ENCODE assay signal across 15 cellular contexts in the genomic region with DNA sequence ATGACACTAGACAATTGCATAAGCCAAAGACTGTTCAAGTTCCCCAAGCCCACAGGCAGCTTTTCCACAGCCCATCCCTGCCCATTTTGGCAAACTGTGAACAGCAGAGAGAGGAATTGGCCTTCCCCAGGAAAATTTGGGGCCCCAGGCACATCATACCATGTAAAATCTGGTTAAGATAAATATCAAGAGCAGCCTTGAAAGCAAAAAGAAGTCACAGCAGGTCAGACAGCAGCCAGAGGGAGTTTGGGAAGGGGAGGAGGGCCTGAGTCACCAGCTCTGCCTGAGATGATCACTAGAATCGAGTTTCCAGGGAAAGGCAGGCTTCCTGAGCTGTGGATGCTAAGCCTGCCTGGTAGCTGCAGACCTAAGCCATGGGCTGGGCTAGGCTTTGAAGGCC.
A peak's percentile ranks its signal among the peaks of the same experiment; 100 is the strongest.
DNase-seq lines count a peak whose midpoint lies in the region; ATAC-seq and TF ChIP-seq lines count a peak whose summit lies in the region.
"Had no signal": no experiment of that assay in that cellular context is flagged by ENCODE, and none has a peak within 500 bp of the region (broad histone marks: within the 10 kb centered on the region; RNA-seq: fewer than 3 reads in every experiment).

No MANE protein-coding gene starts in this region.

- no peaks in the 10 kb centered on the region for H3K9me3 ChIP-seq in mesenchymal stem cell (ENCODE audit: control insufficient read depth, low read length)

- DNase-seq in AG08395 (ENCODE audit: low spot score), result peak; percentile 78
- peak; percentile 86 for DNase-seq in M059J (ENCODE audit: low read depth)
- peak; percentile 66 for DNase-seq in choroid plexus epithelial cell (ENCODE audit: low read depth)
- DNase-seq in mesenchymal stem cell, result peak; percentile 74
- DNase-seq in central memory CD4-positive, alpha-beta T cell, result no peak
- DNase-seq in CD1c-positive myeloid dendritic cell (ENCODE audit: extremely low spot score), result no peak
- no peak for DNase-seq in SW 1271 (lab: John Stamatoyannopoulos, UW)
- DNase-seq: activated CD4-positive, CD25-positive, alpha-beta regulatory T cell treated with anti-CD3 and anti-CD28 coated beads, Interleukin-2, amount 50 U/mL, for 72 hours; activated effector memory CD4-positive, alpha-beta T cell treated with anti-CD3 and anti-CD28 coated beads, Interleukin-2, amount 50 U/mL, for 16 hours; H7; naive thymus-derived CD8-positive, alpha-beta T cell; NCI-H2227 treated with DMSO at 0.1 percent for 48 hours; stimulated activated naive CD4-positive, alpha-beta T cell treated with Interleukin-2 at 50 U/mL for 16 hours had no signal

- peak; percentile 14 for TF ChIP-seq CTCF in choroid plexus epithelial cell (conservative IDR thresholded peaks at IDR 0.05; ENCODE audit: low read depth, low read length)

- no peak overlapping the region for H3K14ac ChIP-seq in mesenchymal stem cell (ENCODE audit: low read length in 2 of 2)

- H2BK15ac ChIP-seq in mesenchymal stem cell (ENCODE audit: low read depth, poor library complexity, severe bottlenecking), result peak overlapping the region; percentile 52

- no peaks in the 10 kb centered on the region for H3K79me1 ChIP-seq in mesenchymal stem cell (replicated peaks; ENCODE audit: low read length, poor library complexity, severe bottlenecking)

- ATAC-seq in GM19035 (IDR thresholded peaks at IDR 0.05; ENCODE audit: unreplicated experiment), result no peak
- ATAC-seq: naive thymus-derived CD8-positive, alpha-beta T cell; Right ventricle myocardium inferior had no signal

- H3K36me3 ChIP-seq in mesenchymal stem cell (ENCODE audit: control insufficient read depth in 1 of 2, insufficient read depth in 2 of 2, low read depth in 1 of 2, low read length in 2 of 2), result no peaks in the 10 kb centered on the region

- H3K4me2 ChIP-seq in mesenchymal stem cell (ENCODE audit: low read length, poor library complexity, severe bottlenecking), result no peak overlapping the region

- no peak overlapping the region for H4K8ac ChIP-seq in mesenchymal stem cell (ENCODE audit: low read length)

- H3K4ac ChIP-seq in mesenchymal stem cell (ENCODE audit: low read depth in 1 of 2, low read length in 2 of 2), result peak overlapping the region in 1 of 2 experiments; percentile 25

- no peak overlapping the region for H2AFZ ChIP-seq in mesenchymal stem cell (ENCODE audit: low read depth, low read length)

- no peak overlapping the region for H3K4me3 ChIP-seq in choroid plexus epithelial cell (ENCODE audit: low read depth, low read length)
- no peak overlapping the region for H3K4me3 ChIP-seq in mesenchymal stem cell (ENCODE audit: insufficient read depth in 1 of 2, low read depth in 1 of 2, low read length in 2 of 2)

- peak overlapping the region in 1 of 2 experiments; percentile 71 for H3K18ac ChIP-seq in mesenchymal stem cell (ENCODE audit: low read depth in 1 of 2, low read length in 2 of 2)

- peak overlapping the region; percentile 70 for H2AK5ac ChIP-seq in mesenchymal stem cell (ENCODE audit: low read length, severe bottlenecking)

- H3K27ac ChIP-seq in mesenchymal stem cell (ENCODE audit: low read length, poor library complexity, severe bottlenecking), result peak overlapping the region; percentile 38

- H3K27me3 ChIP-seq in mesenchymal stem cell (ENCODE audit: control insufficient read depth in 1 of 2, insufficient read depth in 1 of 2, low read length in 2 of 2), result no peaks in the 10 kb centered on the region

- peak overlapping the region; percentile 56 for H3K9ac ChIP-seq in mesenchymal stem cell (ENCODE audit: low read length)

- H3K4me1 ChIP-seq in mesenchymal stem cell (ENCODE audit: control insufficient read depth, insufficient read depth, low read depth, low read length), result peaks cover 13% of the 10 kb centered on the region

- no peak overlapping the region for H2BK120ac ChIP-seq in mesenchymal stem cell (ENCODE audit: low read depth, low read length)

- H4K91ac ChIP-seq in mesenchymal stem cell (ENCODE audit: low read length), result peak overlapping the region; percentile 54

- H2BK5ac ChIP-seq in mesenchymal stem cell (ENCODE audit: low read depth, low read length, poor library complexity, severe bottlenecking), result no peak overlapping the region

- H2BK12ac ChIP-seq in mesenchymal stem cell (ENCODE audit: low read length in 2 of 2), result peak overlapping the region in 1 of 2 experiments; percentile 64

- 4% methylated on average over 1 of the region's 1 CpG for WGBS in mesenchymal stem cell

- no peak overlapping the region for H3K23ac ChIP-seq in mesenchymal stem cell (ENCODE audit: low read length in 2 of 2)

Comparison
In these comparisons a context has a peak if more than half of its experiments do, and no peak if none do; other contexts are left out.
1. DNase-seq: peak in AG08395 (single experiment), M059J (single experiment), choroid plexus epithelial cell (single experiment) and mesenchymal stem cell (single experiment); none in central memory CD4-positive, alpha-beta T cell (single experiment), CD1c-positive myeloid dendritic cell (single experiment) and SW 1271 (0 of 2).